Comparison of ENCODE assay signal across 15 cellular contexts in genomic region chrX:87518504-87518903, GRCh38. TPM values are rescaled to one million over a fixed set of nuclear protein-coding genes. Genes with fewer than 3 reads are reported as not detected.
A peak's percentile ranks its signal among the peaks of the same experiment; 100 is the strongest.
DNase-seq lines count a peak whose midpoint lies in the region; ATAC-seq and TF ChIP-seq lines count a peak whose summit lies in the region.
"Had no signal": no experiment of that assay in that cellular context is flagged by ENCODE, and none has a peak within 500 bp of the region (broad histone marks: within the 10 kb centered on the region; RNA-seq: fewer than 3 reads in every experiment).

No MANE protein-coding gene starts in this region.

- H3K27ac ChIP-seq in breast epithelium (no peak overlapping the region), muscle layer of duodenum (ENCODE audit: low read length) (peak overlapping the region; percentile 56), upper lobe of right lung (no peak overlapping the region), PC-9 (no peak overlapping the region)
- H3K27ac ChIP-seq: KMS-11 had no signal

- peak overlapping the region; percentile 78 for H3K4me3 Mint-ChIP-seq in MCF 10A (ENCODE audit: unreplicated experiment)
- H3K4me3 Mint-ChIP-seq: activated CD4-positive, alpha-beta memory T cell treated with anti-CD3 and anti-CD28 coated beads, Interleukin-2, amount 10 ng/mL, durations not matched to agents 7 days and 5 days; activated naive CD8-positive, alpha-beta T cell treated with anti-CD3 and anti-CD28 coated beads, Interleukin-2, amount 10 ng/mL, durations not matched to agents 7 days and 5 days; memory B cell had no signal

- no peaks in the 10 kb centered on the region for H3K79me2 ChIP-seq in PC-9 (ENCODE audit: low read depth)

- no peak overlapping the region for H2AFZ ChIP-seq in PC-9

- peak overlapping the region; percentile 74 for H3K27ac Mint-ChIP-seq in MCF 10A (ENCODE audit: low read depth, unreplicated experiment)
- H3K27ac Mint-ChIP-seq: activated CD4-positive, alpha-beta memory T cell treated with anti-CD3 and anti-CD28 coated beads, Interleukin-2, amount 10 ng/mL, durations not matched to agents 7 days and 5 days; activated naive CD8-positive, alpha-beta T cell treated with anti-CD3 and anti-CD28 coated beads, Interleukin-2, amount 10 ng/mL, durations not matched to agents 7 days and 5 days; memory B cell had no signal

- H3K4me2 ChIP-seq in PC-9 = no peak overlapping the region
- H3K4me2 ChIP-seq: KMS-11 had no signal

- intact Hi-C loops in MCF 10A (cut with micrococcal nuclease) (no loop called here), breast epithelium (cut with DNase I; ENCODE audit: low total_unique reads) (no loop called here), upper lobe of right lung (cut with DNase I) (no loop called here), PC-9 (cut with micrococcal nuclease; ENCODE audit: unreplicated experiment) (loop anchor here (10.0 kb wide), 1 partner anchor 46 kb away; no protein-coding TSS in a partner anchor)

- no peaks in the 10 kb centered on the region for H3K9me3 ChIP-seq in breast epithelium
- no peaks in the 10 kb centered on the region for H3K9me3 ChIP-seq in muscle layer of duodenum (ENCODE audit: control insufficient read depth in 1 of 2, low read length in 2 of 2)
- no peaks in the 10 kb centered on the region for H3K9me3 ChIP-seq in upper lobe of right lung
- no peaks in the 10 kb centered on the region for H3K9me3 ChIP-seq in PC-9 (ENCODE audit: insufficient read depth, low read depth)
- H3K9me3 ChIP-seq: esophagus squamous epithelium had no signal

- ATAC-seq in upper lobe of right lung (no peak), HG03025 (IDR thresholded peaks at IDR 0.05; ENCODE audit: low FRiP score, unreplicated experiment) (no peak)
- ATAC-seq: stimulated activated naive CD8-positive, alpha-beta T cell treated with anti-CD3 and anti-CD28 coated beads, Interleukin-15, Interleukin-2, amounts not matched to agents 100 U/mL and 50 U/mL, for 24 hours had no signal

- H3K36me3 ChIP-seq in breast epithelium = no peaks in the 10 kb centered on the region
- no peaks in the 10 kb centered on the region for H3K36me3 ChIP-seq in muscle layer of duodenum (ENCODE audit: control insufficient read depth in 1 of 2, insufficient read depth in 2 of 2, low read length in 2 of 2)
- no peaks in the 10 kb centered on the region for H3K36me3 ChIP-seq in upper lobe of right lung
- H3K36me3 ChIP-seq in PC-9 (ENCODE audit: low read depth) = no peaks in the 10 kb centered on the region
- H3K36me3 ChIP-seq: esophagus squamous epithelium had no signal

- H3K9me3 Mint-ChIP-seq in MCF 10A (ENCODE audit: unreplicated experiment) = no peaks in the 10 kb centered on the region
- H3K9me3 Mint-ChIP-seq: activated CD4-positive, alpha-beta memory T cell treated with anti-CD3 and anti-CD28 coated beads, Interleukin-2, amount 10 ng/mL, durations not matched to agents 7 days and 5 days; activated naive CD8-positive, alpha-beta T cell treated with anti-CD3 and anti-CD28 coated beads, Interleukin-2, amount 10 ng/mL, durations not matched to agents 7 days and 5 days; memory B cell had no signal

- peak overlapping the region in 1 of 3 donors; percentile 31 for H3K4me3 ChIP-seq in breast epithelium
- no peak overlapping the region for H3K4me3 ChIP-seq in epithelial cell of esophagus (ENCODE audit: low read length)
- peak overlapping the region; percentile 38 to 56 for H3K4me3 ChIP-seq in muscle layer of duodenum (ENCODE audit: low read depth in 1 of 2, low read length in 2 of 2)
- peak overlapping the region; percentile 19 for H3K4me3 ChIP-seq in upper lobe of right lung
- no peak overlapping the region for H3K4me3 ChIP-seq in PC-9

- H3K36me3 Mint-ChIP-seq in MCF 10A (ENCODE audit: insufficient read depth, unreplicated experiment) = no peaks in the 10 kb centered on the region
- H3K36me3 Mint-ChIP-seq: activated naive CD8-positive, alpha-beta T cell treated with anti-CD3 and anti-CD28 coated beads, Interleukin-2, amount 10 ng/mL, durations not matched to agents 7 days and 5 days; memory B cell had no signal

- H3K4me1 ChIP-seq in breast epithelium (no peaks in the 10 kb centered on the region), muscle layer of duodenum (ENCODE audit: control insufficient read depth in 1 of 2, insufficient read depth in 2 of 2, low read length in 2 of 2) (peaks cover 0 to 3% of the 10 kb centered on the region in 2 donors), upper lobe of right lung (no peaks in the 10 kb centered on the region), PC-9 (replicated peaks; ENCODE audit: insufficient read depth) (peaks cover 4% of the 10 kb centered on the region; the same call in 1 of the 2 replicates)
- H3K4me1 ChIP-seq: esophagus squamous epithelium had no signal

- DNase-seq in MCF 10A (ENCODE audit: unreplicated experiment) = peak; percentile 18
- no peak for DNase-seq in breast epithelium (ENCODE audit: low spot score in 2 of 2)
- DNase-seq in epithelial cell of esophagus (ENCODE audit: low read depth) = peak; percentile 35
- no peak for DNase-seq in upper lobe of right lung
- DNase-seq in NCI-H1048 (lab: John Stamatoyannopoulos, UW) = no peak
- DNase-seq in PC-9 = no peak
- DNase-seq: activated CD4-positive, alpha-beta memory T cell treated with anti-CD3 and anti-CD28 coated beads, Interleukin-2, amount 10 ng/mL, durations not matched to agents 7 days and 5 days; activated naive CD8-positive, alpha-beta T cell treated with anti-CD3 and anti-CD28 coated beads, Interleukin-2, amount 10 ng/mL, durations not matched to agents 7 days and 5 days; esophagus squamous epithelium; NCI-H446 treated with DMSO at 0.1 percent for 48 hours; stimulated activated naive CD8-positive, alpha-beta T cell treated with anti-CD3 and anti-CD28 coated beads, Interleukin-15, Interleukin-2, amounts not matched to agents 100 U/mL and 50 U/mL, for 24 hours had no signal

- H3K27me3 ChIP-seq in breast epithelium (peaks cover 0 to 16% of the 10 kb centered on the region in 2 donors), muscle layer of duodenum (ENCODE audit: low read depth, low read length) (no peaks in the 10 kb centered on the region), upper lobe of right lung (no peaks in the 10 kb centered on the region), PC-9 (ENCODE audit: insufficient read depth, low read depth) (no peaks in the 10 kb centered on the region)
- H3K27me3 ChIP-seq: esophagus squamous epithelium had no signal

- no peaks in the 10 kb centered on the region for H3F3A ChIP-seq in PC-9 (ENCODE audit: insufficient read depth, low read depth)

- POLR2A ChIA-PET in MCF 10A (lab: Yijun Ruan, JAX) (interaction anchor here (1.3 to 1.4 kb wide), 2 partner anchors 8 to 109 kb away, joined by 4 to 7 read pairs; no protein-coding TSS in a partner anchor), PC-9 (lab: Charles Lee; ENCODE audit: unreplicated experiment) (no interaction called here)

- no peak for TF ChIP-seq CTCF in MCF 10A (IDR thresholded peaks at IDR 0.05; ENCODE audit: unreplicated experiment)
- no peak for TF ChIP-seq CTCF in breast epithelium (IDR thresholded peaks at IDR 0.05)
- no peak for TF ChIP-seq CTCF in epithelial cell of esophagus (IDR thresholded peaks at IDR 0.05; ENCODE audit: insufficient read depth, low read depth, low read length, missing control alignments)
- no peak for TF ChIP-seq CTCF in upper lobe of right lung (IDR thresholded peaks at IDR 0.05)
- TF ChIP-seq CTCF in PC-9 (conservative IDR thresholded peaks at IDR 0.05) = no peak

- H3K4me1 Mint-ChIP-seq in MCF 10A (ENCODE audit: insufficient read depth, unreplicated experiment) = peaks cover 10% of the 10 kb centered on the region
- H3K4me1 Mint-ChIP-seq: activated CD4-positive, alpha-beta memory T cell treated with anti-CD3 and anti-CD28 coated beads, Interleukin-2, amount 10 ng/mL, durations not matched to agents 7 days and 5 days; activated naive CD8-positive, alpha-beta T cell treated with anti-CD3 and anti-CD28 coated beads, Interleukin-2, amount 10 ng/mL, durations not matched to agents 7 days and 5 days; memory B cell had no signal

- TF ChIP-seq POLR2A in breast epithelium (IDR thresholded peaks at IDR 0.05) = no peak

- H3K27me3 Mint-ChIP-seq in MCF 10A (ENCODE audit: insufficient read depth, unreplicated experiment) = peaks cover 15% of the 10 kb centered on the region
- H3K27me3 Mint-ChIP-seq: activated CD4-positive, alpha-beta memory T cell treated with anti-CD3 and anti-CD28 coated beads, Interleukin-2, amount 10 ng/mL, durations not matched to agents 7 days and 5 days; activated naive CD8-positive, alpha-beta T cell treated with anti-CD3 and anti-CD28 coated beads, Interleukin-2, amount 10 ng/mL, durations not matched to agents 7 days and 5 days; memory B cell had no signal

- H4K20me1 ChIP-seq in PC-9 (ENCODE audit: insufficient read depth) = no peaks in the 10 kb centered on the region

- BruUV-seq in MCF 10A (replicated peaks; lab: Mats Ljungman, UMichigan) (no TSS peak), PC-9 (replicated peaks; lab: Mats Ljungman, UMichigan) (no TSS peak)

- H3K9me2 ChIP-seq in PC-9 (ENCODE audit: insufficient read depth) = no peaks in the 10 kb centered on the region

- CTCF ChIA-PET in MCF 10A (lab: Yijun Ruan, JAX) (no interaction called here), PC-9 (lab: Charles Lee) (no interaction called here)

RNA-seq across cellular contexts. Expression of gene KLHL4, which starts 0.9 kb away (rescaled TPM):
- 8.7 and 9.8 TPM in 2 replicates for total RNA-seq in MCF 10A (2022)
- 1 to 10 TPM in 2 of 3 donors, under 1 TPM in 1; 0.66 to 2.1 (median 1.2) TPM for total RNA-seq in breast epithelium
- 1.0 TPM for total RNA-seq in upper lobe of right lung
- total RNA-seq in PC-9 (2021) = 0.38 and 0.65 TPM in 2 replicates

Comparison
In these comparisons a context has a peak if more than half of its experiments do, and no peak if none do; other contexts are left out.
1. DNase-seq: peak in MCF 10A (single experiment) and epithelial cell of esophagus (single experiment); none in breast epithelium (0 of 2), upper lobe of right lung (single experiment), NCI-H1048 (single experiment) and PC-9 (0 of 2).
2. H3K4me3 ChIP-seq: peak in muscle layer of duodenum (2 of 2) and upper lobe of right lung (single experiment); none in epithelial cell of esophagus (single experiment) and PC-9 (single experiment).